8 cellular contexts compared by ENCODE assay signal in genomic region chr10:102150970-102151773, GRCh38. TPM values are rescaled to one million over a fixed set of nuclear protein-coding genes. Genes with fewer than 3 reads are reported as not detected.
DNase-seq lines count a peak whose midpoint lies in the region; ATAC-seq and TF ChIP-seq lines count a peak whose summit lies in the region.

No MANE protein-coding gene starts in this region.

- peak overlapping the region; percentile 44 for H3K4me3 ChIP-seq in GM23338

- H3K36me3 Mint-ChIP-seq in GM23338 (ENCODE audit: low read depth) = peaks cover 92% of the 10 kb centered on the region

- H3K9me2 ChIP-seq in GM23338 (ENCODE audit: insufficient read depth) = no peaks in the 10 kb centered on the region

- H3K36me3 ChIP-seq in GM23338 (ENCODE audit: insufficient read depth) = peaks cover 43% of the 10 kb centered on the region

- peak overlapping the region; percentile 97 for H3K27ac Mint-ChIP-seq in GM23338

- peaks cover 42% of the 10 kb centered on the region for H3F3A ChIP-seq in GM23338 (replicated peaks; ENCODE audit: low read depth)

- H4K20me1 ChIP-seq in GM23338 (replicated peaks; ENCODE audit: insufficient read depth) = peaks cover 52% of the 10 kb centered on the region

- H3K27me3 ChIP-seq in GM23338 (ENCODE audit: insufficient read depth) = no peaks in the 10 kb centered on the region

- no peak overlapping the region for H2AFZ ChIP-seq in GM23338

- DNase-seq in GM23338 (ENCODE audit: low spot score) = no peak
- peak; percentile 17 for DNase-seq in fibroblast of gingiva (ENCODE audit: low read depth)
- DNase-seq in renal cortical epithelial cell (ENCODE audit: low read depth) = peak; percentile 87
- DNase-seq in T1000 (lab: John Stamatoyannopoulos, UW) = no peak
- DNase-seq in NCI-H1105 (lab: John Stamatoyannopoulos, UW) = no peak
- DNase-seq in effector CD4-positive, alpha-beta T cell = no peak

- H3K4me1 ChIP-seq in GM23338 (ENCODE audit: insufficient read depth) = peaks cover 14% of the 10 kb centered on the region

- peaks cover 22% of the 10 kb centered on the region for H3K4me1 Mint-ChIP-seq in GM23338

- H3K27me3 Mint-ChIP-seq in GM23338 (ENCODE audit: insufficient read depth, low read depth, poor library complexity) = peaks cover 11% of the 10 kb centered on the region

- H3K9me3 Mint-ChIP-seq in GM23338 = no peaks in the 10 kb centered on the region

- peak; percentile 5 for ATAC-seq in GM23338
- peak; percentile 20 for ATAC-seq in SK-N-SH treated with all-trans-retinoic acid at 6 μM for 48 hours
- no peak for ATAC-seq in GM21360 (IDR thresholded peaks at IDR 0.05; ENCODE audit: unreplicated experiment)

- peak overlapping the region; percentile 61 for H3K4me2 ChIP-seq in GM23338

- TF ChIP-seq CTCF in GM23338 (conservative IDR thresholded peaks at IDR 0.05; ENCODE audit: low read depth in 2 of 2) = no peak

- peak overlapping the region; percentile 96 for H3K4me3 Mint-ChIP-seq in GM23338

- peaks cover 46% of the 10 kb centered on the region for H3K79me2 ChIP-seq in GM23338 (replicated peaks; ENCODE audit: insufficient read depth)

- H3K27ac ChIP-seq in GM23338 (ENCODE audit: low read depth) = peak overlapping the region; percentile 98

TF ChIP-seq in GM23338, 12 proteins besides CTCF, POLR2A, EP300 and RAD21:
- TF ChIP-seq POLR2AphosphoS5 (IDR thresholded peaks at IDR 0.05; ENCODE audit: low read depth) (no peak), ZNF114 (CRISPR knock-in tag; IDR thresholded peaks at IDR 0.05) (no peak)

TF ChIP-seq in SK-N-SH treated with all-trans-retinoic acid at 6 μM for 48 hours, 23 proteins besides CTCF, POLR2A, EP300 and RAD21:
- TF ChIP-seq GLIS3 (CRISPR knock-in tag; IDR thresholded peaks at IDR 0.05) = no peak
- no peak for TF ChIP-seq ARNTL (CRISPR knock-in tag; IDR thresholded peaks at IDR 0.05; ENCODE audit: borderline replicate concordance, low read depth)
- TF ChIP-seq ZNF70 (CRISPR knock-in tag; IDR thresholded peaks at IDR 0.05) = no peak
- TF ChIP-seq ZNF8 (CRISPR knock-in tag; IDR thresholded peaks at IDR 0.05) = no peak
- TF ChIP-seq CSDC2 (CRISPR knock-in tag; IDR thresholded peaks at IDR 0.05) = no peak
- no peak for TF ChIP-seq PATZ1 (CRISPR knock-in tag; IDR thresholded peaks at IDR 0.05; ENCODE audit: borderline replicate concordance)

RNA-seq across cellular contexts. Expression of gene NOLC1, which starts 1.0 kb away (rescaled TPM):
- 145 and 178 TPM in 2 replicates for total RNA-seq in GM23338 (2014; rRNA removed; shearing (Covaris generic))
- 118 and 126 TPM in 2 replicates for polyA plus RNA-seq in GM23338 (2016; fragmentation: Nextera tagmentation; extraction: Ambion mirVana)
- 36.5 and 57.6 TPM in 2 replicates for total RNA-seq in renal cortical epithelial cell

RNA-seq across cellular contexts. Expression of gene PPRC1, which starts 18.3 kb away (rescaled TPM):
- total RNA-seq in GM23338 (2014; rRNA removed; shearing (Covaris generic)) = 67.5 and 70.1 TPM in 2 replicates
- polyA plus RNA-seq in GM23338 (2016; fragmentation: Nextera tagmentation; extraction: Ambion mirVana) = 41.1 and 43.2 TPM in 2 replicates
- total RNA-seq in renal cortical epithelial cell = 7.8 and 17.4 TPM in 2 replicates

RNA-seq across cellular contexts. Expression of gene LDB1, which starts 31.0 kb away (rescaled TPM):
- 52.9 and 69.3 TPM in 2 replicates for total RNA-seq in GM23338 (2014; rRNA removed; shearing (Covaris generic))
- 16.3 and 19.4 TPM in 2 replicates for polyA plus RNA-seq in GM23338 (2016; fragmentation: Nextera tagmentation; extraction: Ambion mirVana)
- 26.7 and 49.5 TPM in 2 replicates for total RNA-seq in renal cortical epithelial cell

Comparison
In these comparisons a context has a peak if more than half of its experiments do, and no peak if none do; other contexts are left out.
1. DNase-seq: peak in fibroblast of gingiva (single experiment) and renal cortical epithelial cell (single experiment); none in GM23338 (single experiment), T1000 (single experiment), NCI-H1105 (single experiment) and effector CD4-positive, alpha-beta T cell (single experiment).